ENCODE assay signal across 10 cellular contexts in the genomic region with DNA sequence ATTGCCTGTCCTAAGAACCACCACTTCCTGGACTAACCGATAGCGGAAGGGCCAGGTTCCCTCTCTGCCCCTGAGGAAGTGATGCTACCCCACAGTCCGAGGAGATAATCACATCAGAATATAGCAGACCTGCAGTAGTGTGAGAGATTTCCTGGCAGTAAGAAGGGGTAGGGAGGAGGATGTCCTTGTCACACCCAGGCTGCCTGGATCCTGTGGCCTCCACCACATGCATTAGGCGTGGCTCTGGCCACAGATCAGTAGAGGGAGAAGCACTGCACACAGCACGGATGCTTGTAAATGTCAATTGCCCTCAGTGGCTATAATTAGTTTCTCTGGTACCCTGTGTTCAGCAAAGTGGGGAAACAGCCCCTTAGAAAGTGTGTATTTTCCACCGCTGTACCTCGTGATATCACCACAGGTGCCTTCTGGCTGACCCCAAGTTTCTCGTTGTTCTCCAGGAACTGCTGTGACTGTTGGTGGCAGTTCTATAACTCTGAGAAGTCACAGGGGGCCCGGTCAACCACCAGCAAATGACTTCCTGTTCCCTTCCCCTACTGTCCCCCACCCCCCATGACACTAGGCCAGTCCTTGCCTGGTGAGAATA.
DNase-seq lines count a peak whose midpoint lies in the region; ATAC-seq and TF ChIP-seq lines count a peak whose summit lies in the region.
"Had no signal": no experiment of that assay in that cellular context is flagged by ENCODE, and none has a peak within 500 bp of the region (broad histone marks: within the 10 kb centered on the region; RNA-seq: fewer than 3 reads in every experiment).

No MANE protein-coding gene starts in this region.

- H3K9me3 ChIP-seq in ovary: no peaks in the 10 kb centered on the region
- H3K9me3 ChIP-seq: A549 had no signal

- H3K4me3 ChIP-seq in ovary: no peak overlapping the region
- H3K4me3 ChIP-seq: A549, SK-N-MC had no signal

- WGBS in ovary, 3 donors: 77 to 81% (median 79%) methylated on average over 9 of the region's 9 CpGs

- H3K27ac ChIP-seq in ovary: no peak overlapping the region
- H3K27ac ChIP-seq: A549, SK-N-MC had no signal

- H3K36me3 ChIP-seq in ovary: no peaks in the 10 kb centered on the region

- peak; percentile 84 for ATAC-seq in HG02852 (IDR thresholded peaks at IDR 0.05; ENCODE audit: unreplicated experiment)
- ATAC-seq: A549 had no signal

- no peaks in the 10 kb centered on the region for H3K27me3 ChIP-seq in ovary

- no peak for TF ChIP-seq CTCF in ovary (IDR thresholded peaks at IDR 0.05)

- peak; percentile 30 for DNase-seq in activated CD4-positive, alpha-beta T cell treated with anti-CD3 and anti-CD28 coated beads for 48 hours
- no peak for DNase-seq in activated CD4-positive, alpha-beta T cell treated with anti-CD3 and anti-CD28 coated beads, Interleukin-2, amount 50 U/mL, for 4 hours
- DNase-seq in mucosa of gallbladder (ENCODE audit: low spot score) (peak; percentile 14), SK-N-DZ (ENCODE audit: low spot score) (no peak), NCI-H1105 (lab: John Stamatoyannopoulos, UW) (no peak), ovary (no peak)

- no peaks in the 10 kb centered on the region for H3K4me1 ChIP-seq in ovary (ENCODE audit: insufficient read depth)

- no peak for TF ChIP-seq POLR2A in ovary (IDR thresholded peaks at IDR 0.05)

- intact Hi-C loops in ovary (cut with DNase I): no loop called here

- no peak for TF ChIP-seq EP300 in ovary (IDR thresholded peaks at IDR 0.05)

TF ChIP-seq in PFSK-1, 5 proteins besides CTCF, POLR2A, EP300 and RAD21:
- TF ChIP-seq, protein P1, sequence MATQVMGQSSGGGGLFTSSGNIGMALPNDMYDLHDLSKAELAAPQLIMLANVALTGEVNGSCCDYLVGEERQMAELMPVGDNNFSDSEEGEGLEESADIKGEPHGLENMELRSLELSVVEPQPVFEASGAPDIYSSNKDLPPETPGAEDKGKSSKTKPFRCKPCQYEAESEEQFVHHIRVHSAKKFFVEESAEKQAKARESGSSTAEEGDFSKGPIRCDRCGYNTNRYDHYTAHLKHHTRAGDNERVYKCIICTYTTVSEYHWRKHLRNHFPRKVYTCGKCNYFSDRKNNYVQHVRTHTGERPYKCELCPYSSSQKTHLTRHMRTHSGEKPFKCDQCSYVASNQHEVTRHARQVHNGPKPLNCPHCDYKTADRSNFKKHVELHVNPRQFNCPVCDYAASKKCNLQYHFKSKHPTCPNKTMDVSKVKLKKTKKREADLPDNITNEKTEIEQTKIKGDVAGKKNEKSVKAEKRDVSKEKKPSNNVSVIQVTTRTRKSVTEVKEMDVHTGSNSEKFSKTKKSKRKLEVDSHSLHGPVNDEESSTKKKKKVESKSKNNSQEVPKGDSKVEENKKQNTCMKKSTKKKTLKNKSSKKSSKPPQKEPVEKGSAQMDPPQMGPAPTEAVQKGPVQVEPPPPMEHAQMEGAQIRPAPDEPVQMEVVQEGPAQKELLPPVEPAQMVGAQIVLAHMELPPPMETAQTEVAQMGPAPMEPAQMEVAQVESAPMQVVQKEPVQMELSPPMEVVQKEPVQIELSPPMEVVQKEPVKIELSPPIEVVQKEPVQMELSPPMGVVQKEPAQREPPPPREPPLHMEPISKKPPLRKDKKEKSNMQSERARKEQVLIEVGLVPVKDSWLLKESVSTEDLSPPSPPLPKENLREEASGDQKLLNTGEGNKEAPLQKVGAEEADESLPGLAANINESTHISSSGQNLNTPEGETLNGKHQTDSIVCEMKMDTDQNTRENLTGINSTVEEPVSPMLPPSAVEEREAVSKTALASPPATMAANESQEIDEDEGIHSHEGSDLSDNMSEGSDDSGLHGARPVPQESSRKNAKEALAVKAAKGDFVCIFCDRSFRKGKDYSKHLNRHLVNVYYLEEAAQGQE (IDR thresholded peaks at IDR 0.05; ENCODE audit: insufficient read depth in 1 of 2, low read depth in 2 of 2, low read length in 2 of 2): peak in 1 of 2 experiments; percentile 14; a peak in 1 of 4 replicates
- TF ChIP-seq SIN3A (IDR thresholded peaks at IDR 0.05; ENCODE audit: borderline replicate concordance, insufficient read depth, low read length) (0 out of 2 replicates have a peak, but pooled peaks have one; percentile 31), TAF1 (IDR thresholded peaks at IDR 0.05; ENCODE audit: borderline replicate concordance, insufficient read depth, low read length) (no peak), FOXP2 (optimal IDR thresholded peaks at IDR 0.05; ENCODE audit: borderline replicate concordance, extremely low read depth, extremely low read length, insufficient read depth) (peak; percentile 50)
TF ChIP-seq in PFSK-1: peak in this region for 3.

Comparison
In these comparisons a context has a peak if more than half of its experiments do, and no peak if none do; other contexts are left out.
1. DNase-seq: peak in activated CD4-positive, alpha-beta T cell treated with anti-CD3 and anti-CD28 coated beads for 48 hours (single experiment) and mucosa of gallbladder (single experiment); none in activated CD4-positive, alpha-beta T cell treated with anti-CD3 and anti-CD28 coated beads, Interleukin-2, amount 50 U/mL, for 4 hours (0 of 2), SK-N-DZ (single experiment), NCI-H1105 (single experiment) and ovary (0 of 5).